25 cellular contexts compared by ENCODE assay signal in the genomic region with DNA sequence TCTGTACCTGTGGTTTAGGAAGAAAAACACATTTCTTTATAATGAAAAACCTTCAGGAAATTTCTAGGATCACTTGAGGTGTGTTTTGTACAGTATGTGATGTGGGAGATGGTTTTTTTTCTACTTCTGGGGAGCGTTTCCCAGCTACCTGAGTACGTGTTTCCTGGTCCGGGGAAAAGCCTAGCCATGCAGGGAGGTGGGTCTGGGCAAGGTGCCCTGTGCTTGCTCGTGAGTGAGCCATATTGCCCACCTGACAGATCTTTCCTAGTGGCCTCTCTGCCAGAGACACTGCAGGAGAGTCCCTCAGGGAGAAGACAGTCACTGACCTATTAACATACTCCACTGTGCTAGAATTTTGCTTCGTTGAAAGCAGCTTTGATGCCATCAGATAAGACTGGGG. TPM values are rescaled to one million over a fixed set of nuclear protein-coding genes. Genes with fewer than 3 reads are reported as not detected.
DNase-seq lines count a peak whose midpoint lies in the region; ATAC-seq and TF ChIP-seq lines count a peak whose summit lies in the region.
"Had no signal": no experiment of that assay in that cellular context is flagged by ENCODE, and none has a peak within 500 bp of the region (broad histone marks: within the 10 kb centered on the region; RNA-seq: fewer than 3 reads in every experiment).

No MANE protein-coding gene starts in this region.

- no peaks in the 10 kb centered on the region for H3F3A ChIP-seq in SK-N-SH (replicated peaks; ENCODE audit: insufficient read depth)

- H3K9me3 ChIP-seq in SK-N-SH (no peaks in the 10 kb centered on the region), Karpas-422 (ENCODE audit: low read length) (no peaks in the 10 kb centered on the region)
- H3K9me3 ChIP-seq: SJCRH30 had no signal

- H3K36me3 ChIP-seq in SK-N-SH (replicated peaks in 1 of 2; ENCODE audit: control insufficient read depth in 1 of 2, insufficient read depth in 2 of 2, low read length in 1 of 2) (no peaks in the 10 kb centered on the region), Karpas-422 (ENCODE audit: insufficient read depth, low read length) (no peaks in the 10 kb centered on the region)
- H3K36me3 ChIP-seq: SJCRH30 had no signal

- no peak for TF ChIP-seq RAD21 in SK-N-SH (IDR thresholded peaks at IDR 0.05; ENCODE audit: low read length)

- no peak for TF ChIP-seq CTCF in SK-N-SH (IDR thresholded peaks at IDR 0.05)
- TF ChIP-seq CTCF in osteocyte (IDR thresholded peaks at IDR 0.05), result no peak

- no peak overlapping the region for H3K4me2 ChIP-seq in SK-N-SH
- H3K4me2 ChIP-seq in Karpas-422 (ENCODE audit: low read depth, low read length, poor library complexity, severe bottlenecking), result no peak overlapping the region
- H3K4me2 ChIP-seq: BLaER1, PC-9 had no signal

- H3K27me3 ChIP-seq in SK-N-SH (ENCODE audit: insufficient read depth) (peaks cover 38% of the 10 kb centered on the region; the same call in 1 of the 2 replicates), Karpas-422 (ENCODE audit: low read length) (no peaks in the 10 kb centered on the region)
- H3K27me3 ChIP-seq: BLaER1, SJCRH30 had no signal

- CTCF ChIA-PET in SK-N-SH (lab: Yijun Ruan, JAX), result interaction anchor here (0.9 to 1.0 kb wide), 2 partner anchors 44 to 61 kb away, joined by 3 read pairs; no protein-coding TSS in a partner anchor

- no peaks in the 10 kb centered on the region for H3K79me2 ChIP-seq in SK-N-SH (ENCODE audit: insufficient read depth)
- H3K79me2 ChIP-seq in Karpas-422 (ENCODE audit: low read length), result no peaks in the 10 kb centered on the region

- no peak overlapping the region for H3K27ac Mint-ChIP-seq in osteocyte (ENCODE audit: unreplicated experiment)

- H3K4me1 Mint-ChIP-seq in osteocyte (ENCODE audit: unreplicated experiment), result no peaks in the 10 kb centered on the region
- H3K4me1 Mint-ChIP-seq: CD4-positive, CD25-positive, alpha-beta regulatory T cell had no signal

- WGBS in SK-N-SH (ENCODE audit: low lambda C conversion rate), result 0% methylated on average over 2 of the region's 5 CpGs

- H3K27me3 Mint-ChIP-seq in osteocyte (ENCODE audit: unreplicated experiment), result peaks cover 5% of the 10 kb centered on the region

- POLR2A ChIA-PET in SK-N-SH (lab: Yijun Ruan, JAX), result no interaction called here

- no peaks in the 10 kb centered on the region for H3K9me3 Mint-ChIP-seq in osteocyte (ENCODE audit: unreplicated experiment)
- H3K9me3 Mint-ChIP-seq: CD4-positive, CD25-positive, alpha-beta regulatory T cell had no signal

- H3K9me2 ChIP-seq in SK-N-SH, result no peaks in the 10 kb centered on the region
- H3K9me2 ChIP-seq in Karpas-422 (replicated peaks; ENCODE audit: insufficient read depth, low read length), result no peaks in the 10 kb centered on the region

- no peak for TF ChIP-seq EP300 in SK-N-SH (IDR thresholded peaks at IDR 0.05; ENCODE audit: borderline replicate concordance in 1 of 2, low read depth in 1 of 2, low read length in 1 of 2)

- DNase-seq in SK-N-SH (peak; percentile 16), AG20443 (ENCODE audit: low spot score) (peak; percentile 8), Karpas-422 (peak; percentile 29), osteocyte (ENCODE audit: extremely low spot score, unreplicated experiment) (peak; percentile 60), NCI-H510A (lab: John Stamatoyannopoulos, UW) (no peak)
- DNase-seq: 8988T; ACHN; CD4-positive, CD25-positive, alpha-beta regulatory T cell; GM23248; H7; MV-4-11; NCI-H1105; NCI-H1436 treated with DMSO at 0.1 percent for 48 hours; NCI-H187 treated with DMSO at 0.1 percent for 48 hours; NCI-H2171 treated with DMSO at 0.1 percent for 48 hours; NCI-H524 treated with DMSO at 0.1 percent for 48 hours; NCI-H774; PC-9; SJCRH30 had no signal

- H3K9ac ChIP-seq in SK-N-SH, result no peak overlapping the region
- no peak overlapping the region for H3K9ac ChIP-seq in Karpas-422 (ENCODE audit: low read length)
- H3K9ac ChIP-seq: BLaER1, GM23248 had no signal

- H3K4me1 ChIP-seq in SK-N-SH (ENCODE audit: control insufficient read depth in 1 of 2, insufficient read depth in 2 of 2, low read depth in 1 of 2, low read length in 1 of 2) (no peaks in the 10 kb centered on the region; a peak in 1 of 4 replicates), Karpas-422 (ENCODE audit: low read length) (no peaks in the 10 kb centered on the region)
- H3K4me1 ChIP-seq: SJCRH30 had no signal

- ATAC-seq in SK-N-SH treated with all-trans-retinoic acid at 6 μM for 48 hours, result no peak
- no peak for ATAC-seq in HG03469 (IDR thresholded peaks at IDR 0.05; ENCODE audit: unreplicated experiment)
- ATAC-seq: K562, Right ventricle myocardium inferior had no signal

- no peak overlapping the region for H3K27ac ChIP-seq in SK-N-SH (ENCODE audit: low read depth in 2 of 2, low read length in 1 of 2)
- H3K27ac ChIP-seq in Karpas-422 (ENCODE audit: low read length), result no peak overlapping the region
- H3K27ac ChIP-seq: BLaER1, GM23248, PC-9, SJCRH30 had no signal

- H3K4me3 ChIP-seq in SK-N-SH (ENCODE audit: low read depth in 2 of 2, low read length in 1 of 2) (no peak overlapping the region), Karpas-422 (ENCODE audit: low read length) (no peak overlapping the region)
- H3K4me3 ChIP-seq: BLaER1, GM23248, K562, PC-9, SJCRH30 had no signal

- H3K36me3 Mint-ChIP-seq in osteocyte (ENCODE audit: unreplicated experiment), result no peaks in the 10 kb centered on the region
- H3K36me3 Mint-ChIP-seq: CD4-positive, CD25-positive, alpha-beta regulatory T cell had no signal

- no peak overlapping the region for H2AFZ ChIP-seq in SK-N-SH (ENCODE audit: low read depth)
- H2AFZ ChIP-seq in Karpas-422 (ENCODE audit: low read length), result no peak overlapping the region
- H2AFZ ChIP-seq: GM23248, PC-9 had no signal

- no peak overlapping the region for H3K4me3 Mint-ChIP-seq in osteocyte (ENCODE audit: unreplicated experiment)
- H3K4me3 Mint-ChIP-seq: CD4-positive, CD25-positive, alpha-beta regulatory T cell had no signal

- H4K20me1 ChIP-seq in SK-N-SH (ENCODE audit: insufficient read depth), result no peaks in the 10 kb centered on the region
- H4K20me1 ChIP-seq in Karpas-422 (ENCODE audit: insufficient read depth, low read depth, low read length), result no peaks in the 10 kb centered on the region

TF ChIP-seq in SK-N-SH, 30 proteins besides CTCF, POLR2A, EP300 and RAD21:
- TF ChIP-seq, protein P1, sequence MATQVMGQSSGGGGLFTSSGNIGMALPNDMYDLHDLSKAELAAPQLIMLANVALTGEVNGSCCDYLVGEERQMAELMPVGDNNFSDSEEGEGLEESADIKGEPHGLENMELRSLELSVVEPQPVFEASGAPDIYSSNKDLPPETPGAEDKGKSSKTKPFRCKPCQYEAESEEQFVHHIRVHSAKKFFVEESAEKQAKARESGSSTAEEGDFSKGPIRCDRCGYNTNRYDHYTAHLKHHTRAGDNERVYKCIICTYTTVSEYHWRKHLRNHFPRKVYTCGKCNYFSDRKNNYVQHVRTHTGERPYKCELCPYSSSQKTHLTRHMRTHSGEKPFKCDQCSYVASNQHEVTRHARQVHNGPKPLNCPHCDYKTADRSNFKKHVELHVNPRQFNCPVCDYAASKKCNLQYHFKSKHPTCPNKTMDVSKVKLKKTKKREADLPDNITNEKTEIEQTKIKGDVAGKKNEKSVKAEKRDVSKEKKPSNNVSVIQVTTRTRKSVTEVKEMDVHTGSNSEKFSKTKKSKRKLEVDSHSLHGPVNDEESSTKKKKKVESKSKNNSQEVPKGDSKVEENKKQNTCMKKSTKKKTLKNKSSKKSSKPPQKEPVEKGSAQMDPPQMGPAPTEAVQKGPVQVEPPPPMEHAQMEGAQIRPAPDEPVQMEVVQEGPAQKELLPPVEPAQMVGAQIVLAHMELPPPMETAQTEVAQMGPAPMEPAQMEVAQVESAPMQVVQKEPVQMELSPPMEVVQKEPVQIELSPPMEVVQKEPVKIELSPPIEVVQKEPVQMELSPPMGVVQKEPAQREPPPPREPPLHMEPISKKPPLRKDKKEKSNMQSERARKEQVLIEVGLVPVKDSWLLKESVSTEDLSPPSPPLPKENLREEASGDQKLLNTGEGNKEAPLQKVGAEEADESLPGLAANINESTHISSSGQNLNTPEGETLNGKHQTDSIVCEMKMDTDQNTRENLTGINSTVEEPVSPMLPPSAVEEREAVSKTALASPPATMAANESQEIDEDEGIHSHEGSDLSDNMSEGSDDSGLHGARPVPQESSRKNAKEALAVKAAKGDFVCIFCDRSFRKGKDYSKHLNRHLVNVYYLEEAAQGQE (IDR thresholded peaks at IDR 0.05; ENCODE audit: low read depth, low read length), result no peak
TF ChIP-seq in SK-N-SH: peak in this region for 0.

TF ChIP-seq in SK-N-SH treated with all-trans-retinoic acid at 6 μM for 48 hours, 23 proteins besides CTCF, POLR2A, EP300 and RAD21 (continues in another document):
- TF ChIP-seq CREB5 (CRISPR knock-in tag; IDR thresholded peaks at IDR 0.05; ENCODE audit: low read depth), result no peak

RNA-seq across cellular contexts. Expression of gene TRPM2, which starts 41.3 kb away (rescaled TPM):
- polyA plus RNA-seq in SK-N-SH (2012; rRNA removed), result not detected in 2 replicates
- polyA plus RNA-seq in SK-N-SH (2012; cell fraction: cytosol; rRNA removed), result not detected in 2 replicates
- 0.02 TPM in 1 of 2 replicates, not detected in the other for polyA plus RNA-seq in SK-N-SH (2012; cell fraction: nucleus; rRNA removed)
- total RNA-seq in Karpas-422 (2014; rRNA removed; shearing (Covaris generic); ENCODE audit: low replicate concordance), result 0.90 TPM in 1 of 2 replicates, not detected in the other
- not detected in 2 replicates for total RNA-seq in osteocyte
- total RNA-seq: LHCN-M2, PC-9 had no signal
- polyA plus RNA-seq: GM23248 had no signal

RNA-seq across cellular contexts. Expression of gene CFAP410, which starts 55.5 kb away (rescaled TPM):
- polyA plus RNA-seq in SK-N-SH (2012; rRNA removed), result 18.0 and 19.2 TPM in 2 replicates
- 5.8 and 11.3 TPM in 2 replicates for polyA plus RNA-seq in SK-N-SH (2012; cell fraction: cytosol; rRNA removed)
- 61.8 and 97.0 TPM in 2 replicates for polyA plus RNA-seq in SK-N-SH (2012; cell fraction: nucleus; rRNA removed)
- total RNA-seq in Karpas-422 (2014; rRNA removed; shearing (Covaris generic); ENCODE audit: low replicate concordance), result 7.9 and 12.8 TPM in 2 replicates
- 23.0 and 23.4 TPM in 2 replicates for total RNA-seq in osteocyte
